In genomic region chr15:98801234-98801561, GRCh38 we compare ENCODE assay signal across 8 cellular contexts.
DNase-seq lines count a peak whose midpoint lies in the region; ATAC-seq and TF ChIP-seq lines count a peak whose summit lies in the region.

No MANE protein-coding gene starts in this region.

- CTCF ChIA-PET in activated naive CD4-positive, alpha-beta T cell treated with anti-CD3 and anti-CD28 coated beads for 36 hours (lab: Charles Lee) = interaction anchor here (0.6 to 1.0 kb wide), 2 partner anchors 22 to 93 kb away, joined by 3 read pairs; no protein-coding TSS in a partner anchor
- CTCF ChIA-PET in activated CD8-positive, alpha-beta T cell treated with anti-CD3 and anti-CD28 coated beads, Interleukin-2, amount 10 ng/mL, durations not matched to agents 7 days and 5 days (lab: Charles Lee) = interaction anchor here (1.0 to 2.0 kb wide), 3 partner anchors 21 to 80 kb away, joined by 5 to 7 read pairs (median 5); no protein-coding TSS in a partner anchor

- H3K4me3 Mint-ChIP-seq in activated naive CD4-positive, alpha-beta T cell treated with anti-CD3 and anti-CD28 coated beads for 36 hours = no peak overlapping the region
- H3K4me3 Mint-ChIP-seq in activated CD8-positive, alpha-beta T cell treated with anti-CD3 and anti-CD28 coated beads, Interleukin-2, amount 10 ng/mL, durations not matched to agents 7 days and 5 days = no peak overlapping the region

- no peaks in the 10 kb centered on the region for H3K9me3 Mint-ChIP-seq in activated naive CD4-positive, alpha-beta T cell treated with anti-CD3 and anti-CD28 coated beads for 36 hours
- H3K9me3 Mint-ChIP-seq in activated CD8-positive, alpha-beta T cell treated with anti-CD3 and anti-CD28 coated beads, Interleukin-2, amount 10 ng/mL, durations not matched to agents 7 days and 5 days (ENCODE audit: insufficient read depth) = no peaks in the 10 kb centered on the region

- H3K36me3 ChIP-seq in suprapubic skin = no peaks in the 10 kb centered on the region

- POLR2A ChIA-PET in activated CD8-positive, alpha-beta T cell treated with anti-CD3 and anti-CD28 coated beads, Interleukin-2, amount 10 ng/mL, durations not matched to agents 7 days and 5 days (lab: Charles Lee) = no interaction called here

- H3K27me3 ChIP-seq in layer of hippocampus (ENCODE audit: control insufficient read depth, insufficient read depth, low read length) (no peaks in the 10 kb centered on the region), suprapubic skin (no peaks in the 10 kb centered on the region)

- H3K36me3 Mint-ChIP-seq in activated naive CD4-positive, alpha-beta T cell treated with anti-CD3 and anti-CD28 coated beads for 36 hours (ENCODE audit: low read depth) = no peaks in the 10 kb centered on the region
- no peaks in the 10 kb centered on the region for H3K36me3 Mint-ChIP-seq in activated CD8-positive, alpha-beta T cell treated with anti-CD3 and anti-CD28 coated beads, Interleukin-2, amount 10 ng/mL, durations not matched to agents 7 days and 5 days (ENCODE audit: low read depth)

- H3K9me3 ChIP-seq in suprapubic skin = no peaks in the 10 kb centered on the region

- intact Hi-C loops in activated naive CD4-positive, alpha-beta T cell treated with anti-CD3 and anti-CD28 coated beads for 36 hours (cut with micrococcal nuclease) = no loop called here

- no peak for TF ChIP-seq EP300 in suprapubic skin (IDR thresholded peaks at IDR 0.05)

- H3K27ac ChIP-seq in layer of hippocampus (ENCODE audit: low read depth, low read length) = peak overlapping the region; percentile 72
- peak overlapping the region; percentile 54 for H3K27ac ChIP-seq in suprapubic skin

- peak; percentile 14 for DNase-seq in activated naive CD4-positive, alpha-beta T cell treated with anti-CD3 and anti-CD28 coated beads for 36 hours
- DNase-seq in activated naive CD4-positive, alpha-beta T cell treated with Interleukin-2 at 50 U/mL for 16 hours = no peak
- DNase-seq in activated CD8-positive, alpha-beta T cell treated with anti-CD3 and anti-CD28 coated beads, Interleukin-2, amount 10 ng/mL, durations not matched to agents 7 days and 5 days = peak; percentile 29
- DNase-seq in suprapubic skin (ENCODE audit: low spot score in 2 of 2) (no peak), DMS114 treated with DMSO at 0.1 percent for 48 hours (lab: John Stamatoyannopoulos, UW; ENCODE audit: unreplicated experiment) (no peak), NCI-H1105 treated with DMSO at 0.1 percent for 48 hours (lab: John Stamatoyannopoulos, UW) (no peak)
- DNase-seq in activated CD8-positive, alpha-beta memory T cell treated with anti-CD3 and anti-CD28 coated beads, Interleukin-2, amount 50 U/mL, for 4 hours = no peak

- ATAC-seq in activated CD8-positive, alpha-beta T cell treated with anti-CD3 and anti-CD28 coated beads, Interleukin-2, amount 10 ng/mL, durations not matched to agents 7 days and 5 days = peak; percentile 61

- TF ChIP-seq POLR2A in suprapubic skin (IDR thresholded peaks at IDR 0.05) = no peak

- peaks cover 38% of the 10 kb centered on the region for H3K4me1 ChIP-seq in suprapubic skin

- H3K27me3 Mint-ChIP-seq in activated naive CD4-positive, alpha-beta T cell treated with anti-CD3 and anti-CD28 coated beads for 36 hours (ENCODE audit: low read depth) = no peaks in the 10 kb centered on the region
- no peaks in the 10 kb centered on the region for H3K27me3 Mint-ChIP-seq in activated CD8-positive, alpha-beta T cell treated with anti-CD3 and anti-CD28 coated beads, Interleukin-2, amount 10 ng/mL, durations not matched to agents 7 days and 5 days (ENCODE audit: low read depth)

- H3K4me3 ChIP-seq in suprapubic skin = no peak overlapping the region

- H3K4me1 Mint-ChIP-seq in activated naive CD4-positive, alpha-beta T cell treated with anti-CD3 and anti-CD28 coated beads for 36 hours (ENCODE audit: low read depth) = peaks cover 65% of the 10 kb centered on the region
- peaks cover 14% of the 10 kb centered on the region for H3K4me1 Mint-ChIP-seq in activated CD8-positive, alpha-beta T cell treated with anti-CD3 and anti-CD28 coated beads, Interleukin-2, amount 10 ng/mL, durations not matched to agents 7 days and 5 days (ENCODE audit: low read depth)

- H3K27ac Mint-ChIP-seq in activated naive CD4-positive, alpha-beta T cell treated with anti-CD3 and anti-CD28 coated beads for 36 hours = no peak overlapping the region
- peak overlapping the region; percentile 56 for H3K27ac Mint-ChIP-seq in activated CD8-positive, alpha-beta T cell treated with anti-CD3 and anti-CD28 coated beads, Interleukin-2, amount 10 ng/mL, durations not matched to agents 7 days and 5 days

- WGBS in suprapubic skin = 69% methylated on average over 4 of the region's 6 CpGs

- no peak for TF ChIP-seq CTCF in suprapubic skin (IDR thresholded peaks at IDR 0.05)

Comparison
In these comparisons a context has a peak if more than half of its experiments do, and no peak if none do; other contexts are left out.
1. DNase-seq: peak in activated naive CD4-positive, alpha-beta T cell treated with anti-CD3 and anti-CD28 coated beads for 36 hours (single experiment) and activated CD8-positive, alpha-beta T cell treated with anti-CD3 and anti-CD28 coated beads, Interleukin-2, amount 10 ng/mL, durations not matched to agents 7 days and 5 days (single experiment); none in activated naive CD4-positive, alpha-beta T cell treated with Interleukin-2 at 50 U/mL for 16 hours (single experiment), suprapubic skin (0 of 2), DMS114 treated with DMSO at 0.1 percent for 48 hours (single experiment), NCI-H1105 treated with DMSO at 0.1 percent for 48 hours (single experiment) and activated CD8-positive, alpha-beta memory T cell treated with anti-CD3 and anti-CD28 coated beads, Interleukin-2, amount 50 U/mL, for 4 hours (single experiment).